ENCODE assay signal across 2 cellular contexts in the genomic region with DNA sequence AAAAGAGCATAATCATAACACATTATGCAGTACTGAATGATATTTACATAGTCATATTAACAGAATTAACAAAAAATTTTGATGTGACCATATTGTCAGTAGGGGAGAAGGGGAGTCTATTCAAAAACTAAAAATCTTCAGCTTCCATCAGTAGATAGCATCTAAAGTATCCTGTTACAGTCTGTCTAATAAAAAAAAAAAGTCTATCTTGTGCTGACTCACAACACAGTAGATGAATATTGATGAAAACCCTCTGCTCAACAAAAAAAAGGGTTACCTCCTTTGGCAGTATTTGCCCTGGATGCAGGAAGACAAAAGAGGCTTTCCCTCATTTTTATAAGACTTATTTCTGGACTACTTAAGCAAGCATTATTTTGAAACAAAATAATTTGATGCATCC.
TF ChIP-seq lines count a peak whose summit lies in the region.

No MANE protein-coding gene starts in this region.

TF ChIP-seq in GM23338, 12 proteins besides CTCF, POLR2A, EP300 and RAD21 (continued from another document):
- TF ChIP-seq REST (IDR thresholded peaks at IDR 0.05; ENCODE audit: unreplicated experiment) = no peak

TF ChIP-seq in WTC11, 78 proteins besides CTCF, POLR2A, EP300 and RAD21 (continued from another document):
- TF ChIP-seq ZNF396 (CRISPR knock-in tag; IDR thresholded peaks at IDR 0.05; ENCODE audit: borderline replicate concordance) = no peak
- no peak for TF ChIP-seq ZNF232 (CRISPR knock-in tag; IDR thresholded peaks at IDR 0.05)
- TF ChIP-seq ELF4 (CRISPR knock-in tag; IDR thresholded peaks at IDR 0.05; ENCODE audit: low read depth) = no peak
- TF ChIP-seq GTF2I (CRISPR knock-in tag; conservative IDR thresholded peaks at IDR 0.05) = no peak
- TF ChIP-seq, protein P1, sequence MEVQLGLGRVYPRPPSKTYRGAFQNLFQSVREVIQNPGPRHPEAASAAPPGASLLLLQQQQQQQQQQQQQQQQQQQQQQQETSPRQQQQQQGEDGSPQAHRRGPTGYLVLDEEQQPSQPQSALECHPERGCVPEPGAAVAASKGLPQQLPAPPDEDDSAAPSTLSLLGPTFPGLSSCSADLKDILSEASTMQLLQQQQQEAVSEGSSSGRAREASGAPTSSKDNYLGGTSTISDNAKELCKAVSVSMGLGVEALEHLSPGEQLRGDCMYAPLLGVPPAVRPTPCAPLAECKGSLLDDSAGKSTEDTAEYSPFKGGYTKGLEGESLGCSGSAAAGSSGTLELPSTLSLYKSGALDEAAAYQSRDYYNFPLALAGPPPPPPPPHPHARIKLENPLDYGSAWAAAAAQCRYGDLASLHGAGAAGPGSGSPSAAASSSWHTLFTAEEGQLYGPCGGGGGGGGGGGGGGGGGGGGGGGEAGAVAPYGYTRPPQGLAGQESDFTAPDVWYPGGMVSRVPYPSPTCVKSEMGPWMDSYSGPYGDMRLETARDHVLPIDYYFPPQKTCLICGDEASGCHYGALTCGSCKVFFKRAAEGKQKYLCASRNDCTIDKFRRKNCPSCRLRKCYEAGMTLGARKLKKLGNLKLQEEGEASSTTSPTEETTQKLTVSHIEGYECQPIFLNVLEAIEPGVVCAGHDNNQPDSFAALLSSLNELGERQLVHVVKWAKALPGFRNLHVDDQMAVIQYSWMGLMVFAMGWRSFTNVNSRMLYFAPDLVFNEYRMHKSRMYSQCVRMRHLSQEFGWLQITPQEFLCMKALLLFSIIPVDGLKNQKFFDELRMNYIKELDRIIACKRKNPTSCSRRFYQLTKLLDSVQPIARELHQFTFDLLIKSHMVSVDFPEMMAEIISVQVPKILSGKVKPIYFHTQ (CRISPR knock-in tag; IDR thresholded peaks at IDR 0.05) = no peak
- TF ChIP-seq SP1 (CRISPR knock-in tag; conservative IDR thresholded peaks at IDR 0.05) = no peak
- no peak for TF ChIP-seq NFATC4 (CRISPR knock-in tag; IDR thresholded peaks at IDR 0.05)
- TF ChIP-seq EMX1 (CRISPR knock-in tag; IDR thresholded peaks at IDR 0.05) = no peak
- TF ChIP-seq OVOL2 (CRISPR knock-in tag; IDR thresholded peaks at IDR 0.05; ENCODE audit: borderline replicate concordance) = no peak
